16 cellular contexts compared by ENCODE assay signal in the genomic region with DNA sequence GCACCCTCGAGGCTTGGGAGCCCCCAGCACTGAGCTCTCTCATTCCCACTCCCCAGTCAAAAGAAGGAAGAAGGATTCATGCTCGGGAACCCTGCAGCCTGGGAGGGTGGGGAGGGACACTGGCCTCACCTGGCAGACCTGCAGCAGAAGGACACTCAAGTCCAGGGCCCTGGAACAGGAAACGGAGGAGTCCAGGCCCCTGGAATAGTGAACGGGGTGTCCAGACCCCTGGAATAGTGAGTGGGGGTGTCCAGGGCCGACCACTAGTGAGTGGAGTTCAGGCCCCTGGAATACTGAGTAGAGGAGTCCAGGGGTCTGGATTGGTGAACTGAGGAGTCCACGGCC.
A peak's percentile ranks its signal among the peaks of the same experiment; 100 is the strongest.
DNase-seq lines count a peak whose midpoint lies in the region; ATAC-seq and TF ChIP-seq lines count a peak whose summit lies in the region.
"Had no signal": no experiment of that assay in that cellular context is flagged by ENCODE, and none has a peak within 500 bp of the region (broad histone marks: within the 10 kb centered on the region; RNA-seq: fewer than 3 reads in every experiment).

No MANE protein-coding gene starts in this region.

- no peak overlapping the region for H4K5ac ChIP-seq in mesendoderm (ENCODE audit: low read length)

- peak overlapping the region; percentile 3 for H3K56ac ChIP-seq in mesendoderm (ENCODE audit: low read length)

- DNase-seq in cardiac septum (ENCODE audit: low spot score) (peak; percentile 12), left cardiac atrium (no peak), mesendoderm (no peak), sigmoid colon (peak; percentile 53), D341Med (ENCODE audit: low spot score) (no peak)
- DNase-seq in effector CD4-positive, alpha-beta T cell = no peak
- DNase-seq: Calu3; CD8-positive, alpha-beta T cell; DMS 273 treated with DMSO at 0.1 percent for 48 hours; DMS53; DND-41; EL; H9 had no signal

- H3K79me2 ChIP-seq in mesendoderm (ENCODE audit: control insufficient read depth, insufficient read depth, low read length) = no peaks in the 10 kb centered on the region

- no peak overlapping the region for H2AK5ac ChIP-seq in mesendoderm (ENCODE audit: low read length)

- H4K8ac ChIP-seq in mesendoderm (ENCODE audit: low read depth, low read length) = no peak overlapping the region

- no peaks in the 10 kb centered on the region for H3K36me3 ChIP-seq in mesendoderm (ENCODE audit: control insufficient read depth, insufficient read depth, low read length)
- H3K36me3 ChIP-seq in sigmoid colon = no peaks in the 10 kb centered on the region
- H3K36me3 ChIP-seq: BLaER1 treated with 17β-estradiol and CSF1 and Interleukin-3, amounts not matched to agents 10 nM and 100 nM had no signal

- no peak overlapping the region for H3K18ac ChIP-seq in mesendoderm (ENCODE audit: low read length)

- H3K79me1 ChIP-seq in mesendoderm (ENCODE audit: low read length) = no peaks in the 10 kb centered on the region

- no peak overlapping the region for H3K9ac ChIP-seq in mesendoderm (ENCODE audit: low read length)
- H3K9ac ChIP-seq: BLaER1 treated with 17β-estradiol and CSF1 and Interleukin-3, amounts not matched to agents 10 nM and 100 nM had no signal

- no peak overlapping the region for H3K27ac ChIP-seq in mesendoderm (ENCODE audit: low read depth, low read length)
- H3K27ac ChIP-seq in sigmoid colon = no peak overlapping the region
- H3K27ac ChIP-seq: BLaER1 treated with 17β-estradiol and CSF1 and Interleukin-3, amounts not matched to agents 10 nM and 100 nM had no signal

- intact Hi-C loops in cardiac septum (cut with DNase I) = no loop called here
- intact Hi-C loops in left cardiac atrium (cut with DNase I) = no loop called here
- intact Hi-C loops in sigmoid colon (cut with DNase I) = no loop called here

- H2BK120ac ChIP-seq in mesendoderm (ENCODE audit: low read depth, low read length) = no peak overlapping the region

- H3K4me3 ChIP-seq in mesendoderm (ENCODE audit: low read length) (no peak overlapping the region), sigmoid colon (no peak overlapping the region)
- H3K4me3 ChIP-seq: BLaER1 treated with 17β-estradiol and CSF1 and Interleukin-3, amounts not matched to agents 10 nM and 100 nM; GM12878 had no signal

- no peak overlapping the region for H3K4ac ChIP-seq in mesendoderm (ENCODE audit: low read depth, low read length)

- H3K4me1 ChIP-seq in mesendoderm (ENCODE audit: control insufficient read depth, low read depth, low read length) (no peaks in the 10 kb centered on the region), sigmoid colon (peaks cover 0 to 6% (median 0%) of the 10 kb centered on the region in 4 donors)

- H2BK15ac ChIP-seq in mesendoderm (replicated peaks; ENCODE audit: low read depth) = no peak overlapping the region

- no peak overlapping the region for H3K4me2 ChIP-seq in mesendoderm (ENCODE audit: low read length)
- H3K4me2 ChIP-seq: BLaER1 treated with 17β-estradiol and CSF1 and Interleukin-3, amounts not matched to agents 10 nM and 100 nM had no signal

- no peak overlapping the region for H3K23ac ChIP-seq in mesendoderm (ENCODE audit: low read length)

- H3K27me3 ChIP-seq in mesendoderm (ENCODE audit: insufficient read depth, low read length, poor library complexity) (no peaks in the 10 kb centered on the region), sigmoid colon (no peaks in the 10 kb centered on the region)
- H3K27me3 ChIP-seq: BLaER1 treated with 17β-estradiol and CSF1 and Interleukin-3, amounts not matched to agents 10 nM and 100 nM had no signal

- ATAC-seq in left cardiac atrium (no peak), HG03097 (IDR thresholded peaks at IDR 0.05; ENCODE audit: low FRiP score, unreplicated experiment) (no peak)
- ATAC-seq: CD8-positive, alpha-beta T cell; GM12878 had no signal

- TF ChIP-seq POLR2A in sigmoid colon (IDR thresholded peaks at IDR 0.05) = no peak

- H3K9me3 ChIP-seq in sigmoid colon = no peaks in the 10 kb centered on the region

- no peak overlapping the region for H2BK5ac ChIP-seq in mesendoderm (ENCODE audit: low read length)

- no peak for TF ChIP-seq CTCF in sigmoid colon (IDR thresholded peaks at IDR 0.05)

- no CpG with 5 or more reads among the region's 6 CpGs for WGBS in mesendoderm (ENCODE audit: extremely low coverage, insufficient coverage, low lambda C conversion rate)
- 57 to 85% methylated on average over 6 of the region's 6 CpGs for WGBS in sigmoid colon, 2 donors

- TF ChIP-seq EP300 in sigmoid colon (IDR thresholded peaks at IDR 0.05) = no peak

Comparison
In these comparisons a context has a peak if more than half of its experiments do, and no peak if none do; other contexts are left out.
1. DNase-seq: peak in cardiac septum (single experiment) and sigmoid colon (single experiment); none in left cardiac atrium (single experiment), mesendoderm (single experiment), effector CD4-positive, alpha-beta T cell (single experiment) and D341Med (single experiment).